Comparison of ENCODE assay signal across 8 cellular contexts in genomic region chr20:35284992-35285805, GRCh38. TPM values are rescaled to one million over a fixed set of nuclear protein-coding genes. Genes with fewer than 3 reads are reported as not detected.
DNase-seq lines count a peak whose midpoint lies in the region; ATAC-seq and TF ChIP-seq lines count a peak whose summit lies in the region.

No MANE protein-coding gene starts in this region.

- peaks cover 2 to 7% (median 2%) of the 10 kb centered on the region in 5 donors for H3K36me3 Mint-ChIP-seq in naive thymus-derived CD4-positive, alpha-beta T cell

- H4K20me1 ChIP-seq in BLaER1 treated with 17β-estradiol and CSF1 and Interleukin-3, amounts not matched to agents 10 nM and 100 nM = peaks cover 0 to 40% (median 23%) of the 10 kb centered on the region in 11 experiments; a peak in 16 of 22 replicates

- peaks cover 16 to 38% (median 27%) of the 10 kb centered on the region in 7 donors for H3K4me1 Mint-ChIP-seq in naive thymus-derived CD4-positive, alpha-beta T cell

- H3K36me3 ChIP-seq in BLaER1 treated with 17β-estradiol and CSF1 and Interleukin-3, amounts not matched to agents 10 nM and 100 nM = peaks cover 18 to 34% (median 31%) of the 10 kb centered on the region in 11 experiments
- peaks cover 25% of the 10 kb centered on the region for H3K36me3 ChIP-seq in KOPT-K1 (ENCODE audit: insufficient read depth, low read length)
- H3K36me3 ChIP-seq in naive thymus-derived CD4-positive, alpha-beta T cell (ENCODE audit: control insufficient read depth in 2 of 3, insufficient read depth in 3 of 3, low read length in 3 of 3) = peaks cover 0 to 6% (median 0%) of the 10 kb centered on the region in 3 experiments

- POLR2A ChIA-PET in naive thymus-derived CD4-positive, alpha-beta T cell (lab: Charles Lee) = interaction anchor here (0.9 to 1.4 kb wide), 5 partner anchors 8 to 669 kb away, joined by 3 to 6 read pairs (median 3); partner anchors contain the start of gene SCAND1

- H3K9ac ChIP-seq in BLaER1 treated with 17β-estradiol and CSF1 and Interleukin-3, amounts not matched to agents 10 nM and 100 nM = peak overlapping the region; percentile 86 to 96 (median 93)

- DNase-seq in coronary artery (ENCODE audit: low spot score) (no peak), activated gamma-delta T cell treated with Interleukin-2 at 50 U/mL for 16 hours (no peak), putamen (ENCODE audit: low spot score) (no peak), SIG-M5 (lab: John Stamatoyannopoulos, UW) (no peak), NCI-H1436 (lab: John Stamatoyannopoulos, UW) (no peak)
- DNase-seq in naive thymus-derived CD4-positive, alpha-beta T cell = no peak

- H3K9me3 Mint-ChIP-seq in naive thymus-derived CD4-positive, alpha-beta T cell = no peaks in the 10 kb centered on the region

- H3K4me2 ChIP-seq in BLaER1 treated with 17β-estradiol and CSF1 and Interleukin-3, amounts not matched to agents 10 nM and 100 nM = peak overlapping the region; percentile 86 to 99 (median 96)

- ATAC-seq in naive thymus-derived CD4-positive, alpha-beta T cell = no peak

- intact Hi-C loops in naive thymus-derived CD4-positive, alpha-beta T cell (cut with micrococcal nuclease) = loop anchor here (2.0 to 5.0 kb wide), 5 partner anchors 20 to 782 kb away; partner anchors contain the start of genes SCAND1 (in 1 of the 2) and TRPC4AP (in 1 of the 2)

- no peaks in the 10 kb centered on the region for H3K9me3 ChIP-seq in BLaER1 treated with 17β-estradiol and CSF1 and Interleukin-3, amounts not matched to agents 10 nM and 100 nM (replicated peaks in 1 of 11)
- no peaks in the 10 kb centered on the region for H3K9me3 ChIP-seq in KOPT-K1 (ENCODE audit: insufficient read depth, low read length, poor library complexity, severe bottlenecking)
- no peaks in the 10 kb centered on the region for H3K9me3 ChIP-seq in naive thymus-derived CD4-positive, alpha-beta T cell (ENCODE audit: control insufficient read depth in 2 of 3, low read length in 3 of 3)

- CTCF ChIA-PET in naive thymus-derived CD4-positive, alpha-beta T cell (lab: Charles Lee) = interaction anchor here (1.1 kb wide), 1 partner anchor 19 kb away, joined by 5 read pairs; no protein-coding TSS in a partner anchor

- no peaks in the 10 kb centered on the region for H3K27me3 Mint-ChIP-seq in naive thymus-derived CD4-positive, alpha-beta T cell

- peak overlapping the region; percentile 71 to 96 (median 91) for H3K4me3 Mint-ChIP-seq in naive thymus-derived CD4-positive, alpha-beta T cell

- H3K27me3 ChIP-seq in BLaER1 treated with 17β-estradiol and CSF1 and Interleukin-3, amounts not matched to agents 10 nM and 100 nM = no peaks in the 10 kb centered on the region
- no peaks in the 10 kb centered on the region for H3K27me3 ChIP-seq in naive thymus-derived CD4-positive, alpha-beta T cell (ENCODE audit: control insufficient read depth in 2 of 2, insufficient read depth in 2 of 2, low read length in 2 of 2)

- H3K4me1 ChIP-seq in BLaER1 treated with 17β-estradiol and CSF1 and Interleukin-3, amounts not matched to agents 10 nM and 100 nM = peaks cover 14 to 32% (median 19%) of the 10 kb centered on the region in 10 experiments
- peaks cover 7 to 8% of the 10 kb centered on the region in 2 donors for H3K4me1 ChIP-seq in naive thymus-derived CD4-positive, alpha-beta T cell (ENCODE audit: control insufficient read depth in 2 of 2, insufficient read depth in 2 of 2, low read length in 2 of 2)

- TF ChIP-seq CTCF in coronary artery (IDR thresholded peaks at IDR 0.05) = no peak

- H3K27ac Mint-ChIP-seq in naive thymus-derived CD4-positive, alpha-beta T cell = peak overlapping the region; percentile 79 to 94 (median 87)

- peak overlapping the region; percentile 75 to 92 (median 86); a peak in 21 of 22 replicates for H3K27ac ChIP-seq in BLaER1 treated with 17β-estradiol and CSF1 and Interleukin-3, amounts not matched to agents 10 nM and 100 nM
- H3K27ac ChIP-seq in KOPT-K1 (ENCODE audit: low read depth, low read length, poor library complexity, severe bottlenecking) (peak overlapping the region; percentile 66), coronary artery (peak overlapping the region; percentile 57 to 87)
- H3K27ac ChIP-seq in naive thymus-derived CD4-positive, alpha-beta T cell (ENCODE audit: low read depth, low read length) = peak overlapping the region; percentile 89

- peak overlapping the region; percentile 74 to 99 (median 94) for H3K4me3 ChIP-seq in BLaER1 treated with 17β-estradiol and CSF1 and Interleukin-3, amounts not matched to agents 10 nM and 100 nM
- H3K4me3 ChIP-seq in coronary artery = peak overlapping the region; percentile 95
- H3K4me3 ChIP-seq in naive thymus-derived CD4-positive, alpha-beta T cell (ENCODE audit: low read length) = peak overlapping the region; percentile 56

RNA-seq across cellular contexts. Expression of gene EIF6, which starts 0.6 kb away (rescaled TPM):
- 100 to 1,000 TPM in 1 of 5 experiments, 10 to 100 TPM in 4; 35.4 to 117 (median 39.9) TPM for total RNA-seq in naive thymus-derived CD4-positive, alpha-beta T cell
- 100 to 1,000 TPM; 141 to 150 TPM for polyA plus RNA-seq in naive thymus-derived CD4-positive, alpha-beta T cell

RNA-seq across cellular contexts. Expression of gene FAM83C, which starts 7.0 kb away (rescaled TPM):
- not detected for total RNA-seq in naive thymus-derived CD4-positive, alpha-beta T cell
- not detected for polyA plus RNA-seq in naive thymus-derived CD4-positive, alpha-beta T cell

RNA-seq across cellular contexts. Expression of gene MMP24OS, which starts 7.3 kb away (rescaled TPM):
- 10 to 100 TPM; 43.8 to 88.6 (median 69.4) TPM for total RNA-seq in naive thymus-derived CD4-positive, alpha-beta T cell
- 10 to 100 TPM; 12.3 to 14.0 TPM for polyA plus RNA-seq in naive thymus-derived CD4-positive, alpha-beta T cell

RNA-seq across cellular contexts. Expression of gene MMP24, which starts 58.7 kb away (rescaled TPM):
- total RNA-seq in naive thymus-derived CD4-positive, alpha-beta T cell = under 1 TPM in 1 of 5 experiments, not detected in 4; 0.07 TPM
- polyA plus RNA-seq in naive thymus-derived CD4-positive, alpha-beta T cell = under 1 TPM in 1 of 2 donors, not detected in 1; 0.08 TPM
